In genomic region chr2:88017780-88018038, GRCh38 we compare ENCODE assay signal across 14 cellular contexts. TPM values are rescaled to one million over a fixed set of nuclear protein-coding genes. Genes with fewer than 3 reads are reported as not detected.
DNase-seq lines count a peak whose midpoint lies in the region; ATAC-seq and TF ChIP-seq lines count a peak whose summit lies in the region.
"Not testable (repeated sequence)": the region's sequence is repeated elsewhere in the genome, so short reads cannot be mapped to it uniquely, and the experiment has no call there.
"Had no signal": no experiment of that assay in that cellular context is flagged by ENCODE, and none has a peak within 500 bp of the region (broad histone marks: within the 10 kb centered on the region; RNA-seq: fewer than 3 reads in every experiment).

No MANE protein-coding gene starts in this region.

- H3K4me3 ChIP-seq in BLaER1 treated with 17β-estradiol and CSF1 and Interleukin-3, amounts not matched to agents 10 nM and 100 nM; SU-DHL-6 (ENCODE audit: insufficient read depth, low read length, poor library complexity, severe bottlenecking): not testable (repeated sequence)
- H3K4me3 ChIP-seq in HUES48 (ENCODE audit: low read depth, low read length) (peak overlapping the region; percentile 84), iPS-15b (ENCODE audit: low read depth, low read length) (peak overlapping the region; percentile 81)

- DNase-seq in activated T-cell treated with anti-CD3 and anti-CD28 coated beads, Interleukin-2, amount 50 U/mL, for 4 hours; MCF 10A (ENCODE audit: unreplicated experiment); natural killer cell treated with Interleukin-12 subunit alpha and Interleukin-12 subunit beta and Interleukin-15 and Interleukin-18, amount 100 ng/mL, for 72 hours (ENCODE audit: low spot score); substantia nigra (lab: John Stamatoyannopoulos, UW): not testable (repeated sequence)

- not testable (repeated sequence) for TF ChIP-seq CTCF in SU-DHL-6 (IDR thresholded peaks at IDR 0.05; ENCODE audit: insufficient read depth, low read length, poor library complexity, severe bottlenecking); MCF 10A (IDR thresholded peaks at IDR 0.05; ENCODE audit: unreplicated experiment)

- H3K27ac ChIP-seq in BLaER1 treated with 17β-estradiol and CSF1 and Interleukin-3, amounts not matched to agents 10 nM and 100 nM; HUES48 (ENCODE audit: low read depth, low read length); SU-DHL-6 (ENCODE audit: low read depth, low read length): not testable (repeated sequence)
- peak overlapping the region; percentile 84 for H3K27ac ChIP-seq in substantia nigra (ENCODE audit: low read depth, low read length, poor library complexity, severe bottlenecking)

- peak overlapping the region; percentile 77 to 95 (median 87); a peak in 16 of 22 replicates for H3K4me2 ChIP-seq in BLaER1 treated with 17β-estradiol and CSF1 and Interleukin-3, amounts not matched to agents 10 nM and 100 nM
- H3K4me2 ChIP-seq in SU-DHL-6 (ENCODE audit: low read depth, low read length, poor library complexity, severe bottlenecking): peak overlapping the region; percentile 59

- CTCF ChIA-PET in MCF 10A (lab: Yijun Ruan, JAX): not testable (repeated sequence)

- POLR2A ChIA-PET in MCF 10A (lab: Yijun Ruan, JAX): interaction anchor here (1.1 kb wide), 2 partner anchors 14 to 1341 kb away, joined by 3 to 6 read pairs; no protein-coding TSS in a partner anchor

- H3K9me3 Mint-ChIP-seq in activated T-cell treated with anti-CD3 and anti-CD28 coated beads, Interleukin-2, amount 50 U/mL, for 4 hours; MCF 10A (ENCODE audit: unreplicated experiment); natural killer cell treated with Interleukin-12 subunit alpha and Interleukin-12 subunit beta and Interleukin-15 and Interleukin-18, amount 100 ng/mL, for 72 hours: not testable (repeated sequence)

- H3K4me3 Mint-ChIP-seq in activated T-cell treated with anti-CD3 and anti-CD28 coated beads, Interleukin-2, amount 50 U/mL, for 4 hours: peak overlapping the region; percentile 96
- peak overlapping the region; percentile 98 for H3K4me3 Mint-ChIP-seq in MCF 10A (ENCODE audit: unreplicated experiment)
- peak overlapping the region; percentile 94 for H3K4me3 Mint-ChIP-seq in natural killer cell treated with Interleukin-12 subunit alpha and Interleukin-12 subunit beta and Interleukin-15 and Interleukin-18, amount 100 ng/mL, for 72 hours

- H3K9ac ChIP-seq in BLaER1 treated with 17β-estradiol and CSF1 and Interleukin-3, amounts not matched to agents 10 nM and 100 nM; HUES48 (ENCODE audit: low read depth, low read length): not testable (repeated sequence)
- H3K9ac ChIP-seq in SU-DHL-6 (ENCODE audit: low read length): peak overlapping the region; percentile 61; the same call in 1 of the 2 replicates
- H3K9ac ChIP-seq in iPS-15b (ENCODE audit: low read depth, low read length): peak overlapping the region; percentile 88

- not testable (repeated sequence) for H3K27me3 ChIP-seq in BLaER1 treated with 17β-estradiol and CSF1 and Interleukin-3, amounts not matched to agents 10 nM and 100 nM; HUES48 (ENCODE audit: control insufficient read depth, insufficient read depth, low read length); SU-DHL-6 (ENCODE audit: low read length); iPS-15b (ENCODE audit: control insufficient read depth, insufficient read depth, low read length)

- H3K9me3 ChIP-seq in BLaER1 treated with 17β-estradiol and CSF1 and Interleukin-3, amounts not matched to agents 10 nM and 100 nM (replicated peaks in 1 of 11): peaks cover 12 to 19% (median 16%) of the 10 kb centered on the region in 11 experiments
- H3K9me3 ChIP-seq in HUES48 (ENCODE audit: control insufficient read depth, insufficient read depth, low read length); SU-DHL-6 (ENCODE audit: insufficient read depth, low read length); iPS-15b (ENCODE audit: control insufficient read depth, insufficient read depth, low read length): not testable (repeated sequence)

- not testable (repeated sequence) for H4K20me1 ChIP-seq in BLaER1 treated with 17β-estradiol and CSF1 and Interleukin-3, amounts not matched to agents 10 nM and 100 nM; SU-DHL-6 (ENCODE audit: low read depth, low read length)

- ATAC-seq in activated T-cell treated with anti-CD3 and anti-CD28 coated beads, Interleukin-2, amount 50 U/mL, for 4 hours; natural killer cell treated with Interleukin-12 subunit alpha and Interleukin-12 subunit beta and Interleukin-15 and Interleukin-18, amount 100 ng/mL, for 72 hours: not testable (repeated sequence)

- not testable (repeated sequence) for H3K27ac Mint-ChIP-seq in MCF 10A (ENCODE audit: low read depth, unreplicated experiment)
- H3K27ac Mint-ChIP-seq in natural killer cell treated with Interleukin-12 subunit alpha and Interleukin-12 subunit beta and Interleukin-15 and Interleukin-18, amount 100 ng/mL, for 72 hours: peak overlapping the region; percentile 48 to 99

- H3K36me3 Mint-ChIP-seq in activated T-cell treated with anti-CD3 and anti-CD28 coated beads, Interleukin-2, amount 50 U/mL, for 4 hours (ENCODE audit: insufficient read depth); MCF 10A (ENCODE audit: insufficient read depth, unreplicated experiment); natural killer cell treated with Interleukin-12 subunit alpha and Interleukin-12 subunit beta and Interleukin-15 and Interleukin-18, amount 100 ng/mL, for 72 hours: not testable (repeated sequence)

- not testable (repeated sequence) for H3K9me2 ChIP-seq in SU-DHL-6 (replicated peaks; ENCODE audit: insufficient read depth, low read length)

- H2AFZ ChIP-seq in SU-DHL-6 (ENCODE audit: low read depth, low read length, severe bottlenecking): not testable (repeated sequence)

- H3F3A ChIP-seq in SU-DHL-6 (ENCODE audit: insufficient read depth): peaks cover 17% of the 10 kb centered on the region

- H3K4me1 Mint-ChIP-seq in activated T-cell treated with anti-CD3 and anti-CD28 coated beads, Interleukin-2, amount 50 U/mL, for 4 hours (ENCODE audit: low read depth): peaks cover 20% of the 10 kb centered on the region
- peaks cover 13% of the 10 kb centered on the region for H3K4me1 Mint-ChIP-seq in MCF 10A (ENCODE audit: insufficient read depth, unreplicated experiment)
- peaks cover 8 to 14% of the 10 kb centered on the region in 2 donors for H3K4me1 Mint-ChIP-seq in natural killer cell treated with Interleukin-12 subunit alpha and Interleukin-12 subunit beta and Interleukin-15 and Interleukin-18, amount 100 ng/mL, for 72 hours (ENCODE audit: low read depth in 2 of 2)

- not testable (repeated sequence) for H3K27me3 Mint-ChIP-seq in activated T-cell treated with anti-CD3 and anti-CD28 coated beads, Interleukin-2, amount 50 U/mL, for 4 hours (ENCODE audit: low read depth); MCF 10A (ENCODE audit: insufficient read depth, unreplicated experiment); natural killer cell treated with Interleukin-12 subunit alpha and Interleukin-12 subunit beta and Interleukin-15 and Interleukin-18, amount 100 ng/mL, for 72 hours

- BruUV-seq in MCF 10A (replicated peaks; lab: Mats Ljungman, UMichigan): not testable (repeated sequence)

- H3K4me1 ChIP-seq in BLaER1 treated with 17β-estradiol and CSF1 and Interleukin-3, amounts not matched to agents 10 nM and 100 nM: not testable (repeated sequence)
- peaks cover 16% of the 10 kb centered on the region for H3K4me1 ChIP-seq in HUES48 (ENCODE audit: control insufficient read depth, insufficient read depth, low read length)
- peaks cover 16% of the 10 kb centered on the region for H3K4me1 ChIP-seq in iPS-15b (ENCODE audit: control insufficient read depth, insufficient read depth, low read length)

- not testable (repeated sequence) for H3K79me2 ChIP-seq in SU-DHL-6 (ENCODE audit: insufficient read depth, low read length)

- not testable (repeated sequence) for H3K36me3 ChIP-seq in BLaER1 treated with 17β-estradiol and CSF1 and Interleukin-3, amounts not matched to agents 10 nM and 100 nM; HUES48 (ENCODE audit: control insufficient read depth, insufficient read depth, low read length); SU-DHL-6 (ENCODE audit: low read length); iPS-15b (ENCODE audit: control insufficient read depth, insufficient read depth, low read length)

- intact Hi-C loops in MCF 10A (cut with micrococcal nuclease): loop anchor here (5.0 kb wide), 1 partner anchor 145 kb away; no protein-coding TSS in a partner anchor

RNA-seq across cellular contexts. Expression of gene RNU2-63P, which starts 1.4 kb away (rescaled TPM):
- total RNA-seq in activated T-cell treated with anti-CD3 and anti-CD28 coated beads, Interleukin-2, amount 50 U/mL, for 4 hours: 10 to 100 TPM; 27.8 to 49.1 (median 40.2) TPM
- 5.0 and 9.1 TPM in 2 replicates for total RNA-seq in MCF 10A (2022)
- total RNA-seq in natural killer cell treated with Interleukin-12 subunit alpha and Interleukin-12 subunit beta and Interleukin-15 and Interleukin-18, amount 100 ng/mL, for 72 hours: 10 to 100 TPM; 13.9 to 39.8 TPM
- total RNA-seq: frontal cortex, LHCN-M2, skeletal muscle tissue, thoracic aorta had no signal

RNA-seq across cellular contexts. Expression of gene KRCC1, which starts 37.9 kb away (rescaled TPM):
- total RNA-seq in activated T-cell treated with anti-CD3 and anti-CD28 coated beads, Interleukin-2, amount 50 U/mL, for 4 hours: 1 to 10 TPM; 5.7 to 6.9 (median 6.6) TPM
- total RNA-seq in MCF 10A (2022): 24.9 and 36.6 TPM in 2 replicates
- total RNA-seq in natural killer cell treated with Interleukin-12 subunit alpha and Interleukin-12 subunit beta and Interleukin-15 and Interleukin-18, amount 100 ng/mL, for 72 hours: 10 to 100 TPM in 1 of 2 donors, 1 to 10 TPM in 1; 7.4 to 17.3 TPM

RNA-seq across cellular contexts. Expression of gene SMYD1, which starts 49.9 kb away (rescaled TPM):
- total RNA-seq in activated T-cell treated with anti-CD3 and anti-CD28 coated beads, Interleukin-2, amount 50 U/mL, for 4 hours: not detected
- not detected in 2 replicates for total RNA-seq in MCF 10A (2022)
- total RNA-seq in natural killer cell treated with Interleukin-12 subunit alpha and Interleukin-12 subunit beta and Interleukin-15 and Interleukin-18, amount 100 ng/mL, for 72 hours: not detected
- total RNA-seq: Daoy, frontal cortex, posterior vena cava, thoracic aorta had no signal
